In genomic region chr9:16871358-16872151, GRCh38 we compare ENCODE assay signal across 9 cellular contexts. TPM values are rescaled to one million over a fixed set of nuclear protein-coding genes. Genes with fewer than 3 reads are reported as not detected.
DNase-seq lines count a peak whose midpoint lies in the region; ATAC-seq and TF ChIP-seq lines count a peak whose summit lies in the region.
"Had no signal": no experiment of that assay in that cellular context is flagged by ENCODE, and none has a peak within 500 bp of the region (broad histone marks: within the 10 kb centered on the region; RNA-seq: fewer than 3 reads in every experiment).

No MANE protein-coding gene starts in this region.

- peaks cover 0 to 14% (median 2%) of the 10 kb centered on the region in 4 donors for H3K27me3 ChIP-seq in liver (ENCODE audit: control insufficient read depth in 4 of 4, insufficient read depth in 4 of 4, low read length in 3 of 4)
- H3K27me3 ChIP-seq in stomach smooth muscle (ENCODE audit: control insufficient read depth in 1 of 2, insufficient read depth in 2 of 2, low read length in 2 of 2): no peaks in the 10 kb centered on the region

- peak overlapping the region; percentile 7 to 41 for H3K27ac ChIP-seq in liver (ENCODE audit: low read depth in 1 of 2, low read length in 2 of 2)
- H3K27ac ChIP-seq in stomach smooth muscle (ENCODE audit: low read length): peak overlapping the region; percentile 88
- H3K27ac ChIP-seq: 22Rv1 had no signal

- DNase-seq in DMS 273 (lab: John Stamatoyannopoulos, UW; ENCODE audit: unreplicated experiment): peak; percentile 79
- no peak for DNase-seq in DMS 273 treated with DMSO at 0.1 percent for 48 hours (lab: John Stamatoyannopoulos, UW)
- peak; percentile 87 for DNase-seq in NCI-H226
- DNase-seq in activated CD4-positive, alpha-beta T cell treated with anti-CD3 and anti-CD28 coated beads for 4 hours: no peak

- H3K9me3 ChIP-seq in liver (ENCODE audit: control insufficient read depth in 4 of 4, low read length in 3 of 4): no peaks in the 10 kb centered on the region
- H3K9me3 ChIP-seq in stomach smooth muscle (ENCODE audit: control insufficient read depth in 2 of 2, low read length in 2 of 2): no peaks in the 10 kb centered on the region

- no peak for ATAC-seq in GM19035 (IDR thresholded peaks at IDR 0.05; ENCODE audit: unreplicated experiment)

- no peaks in the 10 kb centered on the region for H3K36me3 Mint-ChIP-seq in dendritic cell treated with granulocyte-macrophage colony-stimulating factor and Interleukin-4, amounts not matched to agents 40 ng/mL and 50 ng/mL, for 4 days (ENCODE audit: low read depth)

- peak overlapping the region; percentile 74 for H3K27ac Mint-ChIP-seq in dendritic cell treated with granulocyte-macrophage colony-stimulating factor and Interleukin-4, amounts not matched to agents 40 ng/mL and 50 ng/mL, for 4 days

- H3K36me3 ChIP-seq in liver (ENCODE audit: control insufficient read depth in 4 of 4, insufficient read depth in 3 of 4, low read depth in 1 of 4, low read length in 3 of 4) (no peaks in the 10 kb centered on the region), stomach smooth muscle (ENCODE audit: control insufficient read depth in 2 of 2, insufficient read depth in 2 of 2, low read length in 2 of 2) (no peaks in the 10 kb centered on the region)

- TF ChIP-seq RAD21 in liver (IDR thresholded peaks at IDR 0.05): no peak

- peaks cover 5 to 14% (median 7%) of the 10 kb centered on the region in 4 donors for H3K4me1 ChIP-seq in liver (ENCODE audit: control insufficient read depth in 4 of 4, insufficient read depth in 4 of 4, low read length in 3 of 4)
- peaks cover 13% of the 10 kb centered on the region for H3K4me1 ChIP-seq in stomach smooth muscle (ENCODE audit: control insufficient read depth, insufficient read depth, low read length)

- peaks cover 21% of the 10 kb centered on the region for H3K4me1 Mint-ChIP-seq in dendritic cell treated with granulocyte-macrophage colony-stimulating factor and Interleukin-4, amounts not matched to agents 40 ng/mL and 50 ng/mL, for 4 days (ENCODE audit: low read depth)

- H3K4me3 ChIP-seq in liver (ENCODE audit: low read depth in 1 of 3, low read length in 3 of 3) (peak overlapping the region; percentile 35 to 53 (median 42)), stomach smooth muscle (ENCODE audit: low read length in 2 of 2) (peak overlapping the region; percentile 64 to 86)

- H3K9ac ChIP-seq in liver (ENCODE audit: low read depth in 1 of 2, low read length in 2 of 2) (no peak overlapping the region), stomach smooth muscle (ENCODE audit: low read length in 2 of 2) (peak overlapping the region; percentile 62 to 72)

- TF ChIP-seq CTCF in liver (IDR thresholded peaks at IDR 0.05; ENCODE audit: low read depth, low read length, missing input control): no peak

- intact Hi-C loops in dendritic cell treated with granulocyte-macrophage colony-stimulating factor and Interleukin-4, amounts not matched to agents 40 ng/mL and 50 ng/mL, for 4 days (cut with micrococcal nuclease): no loop called here

- peak overlapping the region; percentile 91 for H3K4me3 Mint-ChIP-seq in dendritic cell treated with granulocyte-macrophage colony-stimulating factor and Interleukin-4, amounts not matched to agents 40 ng/mL and 50 ng/mL, for 4 days

- H3K9me3 Mint-ChIP-seq in dendritic cell treated with granulocyte-macrophage colony-stimulating factor and Interleukin-4, amounts not matched to agents 40 ng/mL and 50 ng/mL, for 4 days: peaks cover 7% of the 10 kb centered on the region

- WGBS in liver: 1% methylated on average over 62 of the region's 62 CpGs

- H3K27me3 Mint-ChIP-seq in dendritic cell treated with granulocyte-macrophage colony-stimulating factor and Interleukin-4, amounts not matched to agents 40 ng/mL and 50 ng/mL, for 4 days: peaks cover 72% of the 10 kb centered on the region

TF ChIP-seq in liver, 16 proteins besides CTCF, POLR2A, EP300 and RAD21:
- TF ChIP-seq HNF4A (conservative IDR thresholded peaks at IDR 0.05) (no peak), YY1 (IDR thresholded peaks at IDR 0.05) (no peak), FOXA2 (IDR thresholded peaks at IDR 0.05) (no peak), ZBTB33 (IDR thresholded peaks at IDR 0.05) (no peak), MAX (IDR thresholded peaks at IDR 0.05) (no peak), SP1 (IDR thresholded peaks at IDR 0.05) (no peak), HNF4G (IDR thresholded peaks at IDR 0.05) (no peak), NR2F2 (IDR thresholded peaks at IDR 0.05) (no peak), TAF1 (conservative IDR thresholded peaks at IDR 0.05) (no peak), REST (IDR thresholded peaks at IDR 0.05) (no peak), JUND (IDR thresholded peaks at IDR 0.05) (no peak), RXRA (IDR thresholded peaks at IDR 0.05) (no peak), FOXA1 (IDR thresholded peaks at IDR 0.05) (no peak), GABPA (IDR thresholded peaks at IDR 0.05 in 1 of 2, conservative IDR thresholded peaks at IDR 0.05 in 1 of 2) (no peak), EGR1 (IDR thresholded peaks at IDR 0.05; ENCODE audit: low read depth in 2 of 2) (no peak)
- TF ChIP-seq, protein P1, sequence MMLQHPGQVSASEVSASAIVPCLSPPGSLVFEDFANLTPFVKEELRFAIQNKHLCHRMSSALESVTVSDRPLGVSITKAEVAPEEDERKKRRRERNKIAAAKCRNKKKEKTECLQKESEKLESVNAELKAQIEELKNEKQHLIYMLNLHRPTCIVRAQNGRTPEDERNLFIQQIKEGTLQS (IDR thresholded peaks at IDR 0.05): no peak

RNA-seq across cellular contexts. Expression of gene BNC2, which starts 1.1 kb away (rescaled TPM):
- total RNA-seq in liver: under 1 TPM; 0.09 to 0.67 TPM
- polyA plus RNA-seq in liver: under 1 TPM; 0.07 TPM

Comparison
In these comparisons a context has a peak if more than half of its experiments do, and no peak if none do; other contexts are left out.
1. DNase-seq: peak in DMS 273 (single experiment) and NCI-H226 (single experiment); none in DMS 273 treated with DMSO at 0.1 percent for 48 hours (single experiment) and activated CD4-positive, alpha-beta T cell treated with anti-CD3 and anti-CD28 coated beads for 4 hours (0 of 2).
2. H3K9ac ChIP-seq: peak in stomach smooth muscle (2 of 2); none in liver (0 of 2).